Comparison of ENCODE assay signal across 11 cellular contexts in genomic region chr10:794382-794956, GRCh38.
DNase-seq lines count a peak whose midpoint lies in the region; ATAC-seq, FAIRE-seq and TF ChIP-seq lines count a peak whose summit lies in the region.
"Had no signal": no experiment of that assay in that cellular context is flagged by ENCODE, and none has a peak within 500 bp of the region (broad histone marks: within the 10 kb centered on the region; RNA-seq: fewer than 3 reads in every experiment).

No MANE protein-coding gene starts in this region.

- peak; percentile 3 for DNase-seq in NCI-H345 (lab: John Stamatoyannopoulos, UW)
- DNase-seq in NCI-H345 treated with DMSO at 0.1 percent for 48 hours (lab: John Stamatoyannopoulos, UW; ENCODE audit: unreplicated experiment) = no peak
- peak; percentile 33 for DNase-seq in NCI-H1694 treated with DMSO at 0.1 percent for 48 hours (lab: John Stamatoyannopoulos, UW)
- DNase-seq in fibroblast of mammary gland (ENCODE audit: low read depth) = peak; percentile 45
- peak; percentile 17 for DNase-seq in renal cortical epithelial cell (ENCODE audit: low read depth)
- DNase-seq in NCI-H82 (lab: John Stamatoyannopoulos, UW) = no peak
- no peak for DNase-seq in GM19239 (ENCODE audit: insufficient read length, low spot score)
- DNase-seq: activated naive CD8-positive, alpha-beta T cell treated with anti-CD3 and anti-CD28 coated beads for 36 hours; natural killer cell had no signal

- no peak for FAIRE-seq in GM19239 (lab: Jason Lieb, UNC)

- no peak for ATAC-seq in GM19455 (IDR thresholded peaks at IDR 0.05; ENCODE audit: unreplicated experiment)
- ATAC-seq: natural killer cell had no signal

- H3K4me3 ChIP-seq in fibroblast of mammary gland (ENCODE audit: control insufficient read depth, low read depth, low read length) = no peak overlapping the region
- H3K4me3 ChIP-seq: BLaER1 had no signal

- TF ChIP-seq CTCF in fibroblast of mammary gland (conservative IDR thresholded peaks at IDR 0.05; ENCODE audit: control insufficient read depth, insufficient read depth, low read depth, low read length) = peak; percentile 45

Comparison
In these comparisons a context has a peak if more than half of its experiments do, and no peak if none do; other contexts are left out.
1. DNase-seq: peak in NCI-H345 (single experiment), NCI-H1694 treated with DMSO at 0.1 percent for 48 hours (single experiment), fibroblast of mammary gland (single experiment) and renal cortical epithelial cell (single experiment); none in NCI-H345 treated with DMSO at 0.1 percent for 48 hours (single experiment), NCI-H82 (single experiment) and GM19239 (single experiment).